12 cellular contexts compared by ENCODE assay signal in the genomic region with DNA sequence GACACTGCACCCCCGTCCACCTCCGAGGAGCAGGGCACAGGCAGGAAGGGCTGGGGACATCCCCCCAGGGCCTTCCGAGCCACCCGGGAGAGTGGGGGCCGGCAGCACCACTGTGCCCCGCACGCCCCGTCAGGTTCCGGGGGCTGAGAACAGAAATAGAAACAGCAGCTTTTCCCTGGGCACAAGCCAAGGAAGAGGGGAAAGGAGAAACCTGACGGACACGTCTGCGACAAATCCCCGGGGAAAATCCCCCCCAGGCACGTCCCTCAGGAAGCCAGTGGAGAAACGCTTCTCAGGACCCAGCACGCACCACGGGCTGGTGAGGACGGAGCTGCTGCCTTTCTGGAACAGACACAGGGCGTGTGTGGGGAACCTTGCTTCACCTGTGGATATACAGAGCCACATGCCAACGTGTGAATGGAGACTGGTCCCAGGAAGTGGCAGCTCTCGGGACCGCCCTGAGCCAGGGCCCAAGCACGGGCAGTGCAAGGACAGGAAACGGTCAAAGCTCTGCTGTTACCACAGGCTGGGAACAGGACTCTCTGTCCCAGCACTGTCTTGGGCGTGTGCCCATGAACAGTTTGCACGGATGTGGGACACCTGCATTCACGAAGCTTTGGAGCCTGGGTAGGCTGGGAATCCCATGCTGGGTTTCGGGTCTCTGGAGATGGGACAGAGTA. TPM values are rescaled to one million over a fixed set of nuclear protein-coding genes. Genes with fewer than 3 reads are reported as not detected.
DNase-seq lines count a peak whose midpoint lies in the region; ATAC-seq and TF ChIP-seq lines count a peak whose summit lies in the region.
"Had no signal": no experiment of that assay in that cellular context is flagged by ENCODE, and none has a peak within 500 bp of the region (broad histone marks: within the 10 kb centered on the region; RNA-seq: fewer than 3 reads in every experiment).

No MANE protein-coding gene starts in this region.

- no peaks in the 10 kb centered on the region for H3K9me3 Mint-ChIP-seq in CD4-positive, alpha-beta T cell
- no peaks in the 10 kb centered on the region for H3K9me3 Mint-ChIP-seq in activated CD8-positive, alpha-beta T cell treated with anti-CD3 and anti-CD28 coated beads for 36 hours
- no peaks in the 10 kb centered on the region for H3K9me3 Mint-ChIP-seq in stimulated activated memory B cell treated with anti-CD40 and anti-IgM and Interleukin-4, amounts not matched to agents 10 μg/mL and 1 μg/mL and 100 μg/mL, for 72 hours

- POLR2A ChIA-PET in CD4-positive, alpha-beta T cell (lab: Charles Lee): interaction anchor here (0.7 to 4.2 kb wide), 5 partner anchors 9 to 112 kb away, joined by 3 to 34 read pairs (median 4); partner anchors contain the start of genes TELO2 and UQCC4
- POLR2A ChIA-PET in activated CD8-positive, alpha-beta T cell treated with anti-CD3 and anti-CD28 coated beads for 36 hours (lab: Charles Lee): interaction anchor here (2.3 kb wide), 1 partner anchor 111 kb away, joined by 7 read pairs; no protein-coding TSS in a partner anchor

- H3K27ac Mint-ChIP-seq in CD4-positive, alpha-beta T cell: peak overlapping the region; percentile 98
- no peak overlapping the region for H3K27ac Mint-ChIP-seq in activated CD8-positive, alpha-beta T cell treated with anti-CD3 and anti-CD28 coated beads for 36 hours
- no peak overlapping the region for H3K27ac Mint-ChIP-seq in stimulated activated memory B cell treated with anti-CD40 and anti-IgM and Interleukin-4, amounts not matched to agents 10 μg/mL and 1 μg/mL and 100 μg/mL, for 72 hours

- no peak for ATAC-seq in CD4-positive, alpha-beta T cell (ENCODE audit: poor library complexity)
- no peak for ATAC-seq in activated CD8-positive, alpha-beta T cell treated with anti-CD3 and anti-CD28 coated beads for 36 hours
- peak; percentile 24 to 86 (median 67) for ATAC-seq in heart right ventricle
- ATAC-seq in stimulated activated memory B cell treated with anti-CD40 and anti-IgM and Interleukin-4, amounts not matched to agents 10 μg/mL and 1 μg/mL and 100 μg/mL, for 72 hours: no peak

- CTCF ChIA-PET in CD4-positive, alpha-beta T cell (lab: Charles Lee): no interaction called here
- CTCF ChIA-PET in activated CD8-positive, alpha-beta T cell treated with anti-CD3 and anti-CD28 coated beads for 36 hours (lab: Charles Lee): no interaction called here

- no peak for DNase-seq in CD4-positive, alpha-beta T cell
- no peak for DNase-seq in activated CD8-positive, alpha-beta T cell treated with anti-CD3 and anti-CD28 coated beads for 36 hours
- peak; percentile 69 to 84 for DNase-seq in heart right ventricle
- no peak for DNase-seq in NCI-H2107 treated with DMSO at 0.1 percent for 48 hours (lab: John Stamatoyannopoulos, UW; ENCODE audit: unreplicated experiment)
- no peak for DNase-seq in NCI-H345 treated with DMSO at 0.1 percent for 48 hours (lab: John Stamatoyannopoulos, UW; ENCODE audit: unreplicated experiment)
- DNase-seq in stimulated activated CD4-positive, alpha-beta T cell treated with anti-CD3 and anti-CD28 coated beads, Interleukin-1b, Interleukin-23, amount 100 ng/mL, for 48 hours: no peak
- DNase-seq: activated gamma-delta T cell, erythroblast, naive B cell, NCI-H2227 treated with DMSO at 0.1 percent for 48 hours had no signal

- H3K4me3 ChIP-seq in heart right ventricle (peak overlapping the region; percentile 1 to 94 (median 88)), rectal smooth muscle tissue (ENCODE audit: low read length) (no peak overlapping the region)

- H3K4me1 ChIP-seq in heart right ventricle (peaks cover 41 to 77% (median 73%) of the 10 kb centered on the region in 9 donors), rectal smooth muscle tissue (ENCODE audit: control insufficient read depth, insufficient read depth, low read length) (peaks cover 31% of the 10 kb centered on the region)

- H3K9ac ChIP-seq in rectal smooth muscle tissue (ENCODE audit: low read length): peak overlapping the region; percentile 30

- intact Hi-C loops in CD4-positive, alpha-beta T cell (cut with DNase I, micrococcal nuclease): loop anchor here in 1 of 2 experiments (10.0 kb wide), 1 partner anchor 57 kb away; the partner anchor contains the start of gene CLCN7
- intact Hi-C loops in activated CD8-positive, alpha-beta T cell treated with anti-CD3 and anti-CD28 coated beads for 36 hours (cut with micrococcal nuclease): no loop called here
- intact Hi-C loops in heart right ventricle (cut with DNase I): loop anchor here in 6 of 10 donors (1.0 to 5.0 kb wide), 5 partner anchors 13 to 80 kb away; partner anchors contain the start of genes CRAMP1 (in 3 of the 6), IFT140 (in 3 of the 6) and TELO2 (in 3 of the 6)

- H3K27ac ChIP-seq in CD4-positive, alpha-beta T cell (ENCODE audit: low read depth, low read length): no peak overlapping the region
- H3K27ac ChIP-seq in heart right ventricle: peak overlapping the region; percentile 87 to 99 (median 95)
- peak overlapping the region; percentile 95 for H3K27ac ChIP-seq in rectal smooth muscle tissue (ENCODE audit: low read depth, low read length)

- peaks cover 35% of the 10 kb centered on the region for H3K36me3 Mint-ChIP-seq in CD4-positive, alpha-beta T cell (ENCODE audit: low read depth)
- H3K36me3 Mint-ChIP-seq in activated CD8-positive, alpha-beta T cell treated with anti-CD3 and anti-CD28 coated beads for 36 hours (ENCODE audit: low read depth): peaks cover 26% of the 10 kb centered on the region
- no peaks in the 10 kb centered on the region for H3K36me3 Mint-ChIP-seq in stimulated activated memory B cell treated with anti-CD40 and anti-IgM and Interleukin-4, amounts not matched to agents 10 μg/mL and 1 μg/mL and 100 μg/mL, for 72 hours
- H3K36me3 Mint-ChIP-seq: naive B cell had no signal

- peaks cover 55% of the 10 kb centered on the region for H3K4me1 Mint-ChIP-seq in CD4-positive, alpha-beta T cell (ENCODE audit: low read depth)
- peaks cover 16% of the 10 kb centered on the region for H3K4me1 Mint-ChIP-seq in activated CD8-positive, alpha-beta T cell treated with anti-CD3 and anti-CD28 coated beads for 36 hours (ENCODE audit: low read depth)
- peaks cover 15% of the 10 kb centered on the region for H3K4me1 Mint-ChIP-seq in stimulated activated memory B cell treated with anti-CD40 and anti-IgM and Interleukin-4, amounts not matched to agents 10 μg/mL and 1 μg/mL and 100 μg/mL, for 72 hours

- peak overlapping the region; percentile 99 for H3K4me3 Mint-ChIP-seq in CD4-positive, alpha-beta T cell
- H3K4me3 Mint-ChIP-seq in activated CD8-positive, alpha-beta T cell treated with anti-CD3 and anti-CD28 coated beads for 36 hours: peak overlapping the region; percentile 99
- H3K4me3 Mint-ChIP-seq in stimulated activated memory B cell treated with anti-CD40 and anti-IgM and Interleukin-4, amounts not matched to agents 10 μg/mL and 1 μg/mL and 100 μg/mL, for 72 hours: no peak overlapping the region

- TF ChIP-seq CTCF in CD4-positive, alpha-beta T cell (IDR thresholded peaks at IDR 0.05): no peak
- no peak for TF ChIP-seq CTCF in activated CD8-positive, alpha-beta T cell treated with anti-CD3 and anti-CD28 coated beads for 36 hours (IDR thresholded peaks at IDR 0.05)
- TF ChIP-seq CTCF in heart right ventricle (IDR thresholded peaks at IDR 0.05): no peak

- WGBS in heart right ventricle, 2 donors: 12 to 13% methylated on average over 28 of the region's 28 CpGs

- no peaks in the 10 kb centered on the region for H3K27me3 ChIP-seq in CD4-positive, alpha-beta T cell (ENCODE audit: control insufficient read depth, insufficient read depth, low read length)
- H3K27me3 ChIP-seq in heart right ventricle (peaks cover 0 to 30% (median 0%) of the 10 kb centered on the region in 7 donors), rectal smooth muscle tissue (ENCODE audit: control insufficient read depth, insufficient read depth, low read length) (no peaks in the 10 kb centered on the region)

- H3K9me3 ChIP-seq in CD4-positive, alpha-beta T cell (ENCODE audit: control insufficient read depth, low read length): no peaks in the 10 kb centered on the region
- no peaks in the 10 kb centered on the region for H3K9me3 ChIP-seq in heart right ventricle

- peaks cover 0 to 21% (median 3%) of the 10 kb centered on the region in 9 donors for H3K36me3 ChIP-seq in heart right ventricle
- no peaks in the 10 kb centered on the region for H3K36me3 ChIP-seq in rectal smooth muscle tissue (ENCODE audit: control insufficient read depth, insufficient read depth, low read length)

- H3K27me3 Mint-ChIP-seq in CD4-positive, alpha-beta T cell: no peaks in the 10 kb centered on the region
- H3K27me3 Mint-ChIP-seq in activated CD8-positive, alpha-beta T cell treated with anti-CD3 and anti-CD28 coated beads for 36 hours: no peaks in the 10 kb centered on the region
- H3K27me3 Mint-ChIP-seq in stimulated activated memory B cell treated with anti-CD40 and anti-IgM and Interleukin-4, amounts not matched to agents 10 μg/mL and 1 μg/mL and 100 μg/mL, for 72 hours: no peaks in the 10 kb centered on the region

RNA-seq across cellular contexts. Expression of gene TMEM204, which starts 1.2 kb away (rescaled TPM):
- 10 to 100 TPM; 20.5 to 22.1 TPM for total RNA-seq in CD4-positive, alpha-beta T cell
- total RNA-seq in activated CD8-positive, alpha-beta T cell treated with anti-CD3 and anti-CD28 coated beads for 36 hours: 10 to 100 TPM; 12.9 to 14.3 TPM
- total RNA-seq in heart right ventricle: 10 to 100 TPM; 10.7 to 24.4 (median 18.1) TPM
- polyA plus RNA-seq in heart right ventricle: 10 to 100 TPM; 37.5 to 49.9 TPM

RNA-seq across cellular contexts. Expression of gene TELO2, which starts 39.1 kb away (rescaled TPM):
- total RNA-seq in CD4-positive, alpha-beta T cell: 10 to 100 TPM; 29.7 to 30.8 TPM
- total RNA-seq in activated CD8-positive, alpha-beta T cell treated with anti-CD3 and anti-CD28 coated beads for 36 hours: 10 to 100 TPM; 59.1 to 62.1 TPM
- total RNA-seq in heart right ventricle: 10 to 100 TPM; 14.5 to 22.0 (median 19.7) TPM
- polyA plus RNA-seq in heart right ventricle: 10 to 100 TPM; 27.4 to 50.5 TPM

RNA-seq across cellular contexts. Expression of gene PTX4, which starts 43.5 kb away (rescaled TPM):
- total RNA-seq in CD4-positive, alpha-beta T cell: not detected
- total RNA-seq in activated CD8-positive, alpha-beta T cell treated with anti-CD3 and anti-CD28 coated beads for 36 hours: not detected
- total RNA-seq in heart right ventricle: not detected
- polyA plus RNA-seq in heart right ventricle: not detected

RNA-seq across cellular contexts. Expression of gene CLCN7, which starts 57.4 kb away (rescaled TPM):
- 10 to 100 TPM; 70.5 to 76.2 TPM for total RNA-seq in CD4-positive, alpha-beta T cell
- total RNA-seq in activated CD8-positive, alpha-beta T cell treated with anti-CD3 and anti-CD28 coated beads for 36 hours: 10 to 100 TPM; 35.5 to 36.8 TPM
- total RNA-seq in heart right ventricle: 10 to 100 TPM; 29.9 to 60.1 (median 35.1) TPM
- polyA plus RNA-seq in heart right ventricle: 10 to 100 TPM; 29.5 to 60.6 TPM

Comparison
In these comparisons a context has a peak if more than half of its experiments do, and no peak if none do; other contexts are left out.
1. ATAC-seq: peak in heart right ventricle (8 of 8); none in CD4-positive, alpha-beta T cell (single experiment), activated CD8-positive, alpha-beta T cell treated with anti-CD3 and anti-CD28 coated beads for 36 hours (single experiment) and stimulated activated memory B cell treated with anti-CD40 and anti-IgM and Interleukin-4, amounts not matched to agents 10 μg/mL and 1 μg/mL and 100 μg/mL, for 72 hours (single experiment).
2. DNase-seq: peak in heart right ventricle (2 of 2); none in CD4-positive, alpha-beta T cell (0 of 10), activated CD8-positive, alpha-beta T cell treated with anti-CD3 and anti-CD28 coated beads for 36 hours (single experiment), NCI-H2107 treated with DMSO at 0.1 percent for 48 hours (single experiment), NCI-H345 treated with DMSO at 0.1 percent for 48 hours (single experiment) and stimulated activated CD4-positive, alpha-beta T cell treated with anti-CD3 and anti-CD28 coated beads, Interleukin-1b, Interleukin-23, amount 100 ng/mL, for 48 hours (single experiment).